11 cellular contexts compared by ENCODE assay signal in genomic region chr2:119864318-119864717, GRCh38.
DNase-seq lines count a peak whose midpoint lies in the region; ATAC-seq, FAIRE-seq and TF ChIP-seq lines count a peak whose summit lies in the region.
"Had no signal": no experiment of that assay in that cellular context is flagged by ENCODE, and none has a peak within 500 bp of the region (broad histone marks: within the 10 kb centered on the region; RNA-seq: fewer than 3 reads in every experiment).

No MANE protein-coding gene starts in this region.

- H3K27me3 ChIP-seq in astrocyte (ENCODE audit: insufficient read depth, low read length) = no peaks in the 10 kb centered on the region
- H3K27me3 ChIP-seq: heart left ventricle, neutrophil had no signal

- H3K27me3 Mint-ChIP-seq in stimulated activated naive CD8-positive, alpha-beta T cell treated with anti-CD3 and anti-CD28 coated beads, Interleukin-15, Interleukin-2, amounts not matched to agents 100 ng/mL and 50 ng/mL, for 24 hours = no peaks in the 10 kb centered on the region
- no peaks in the 10 kb centered on the region for H3K27me3 Mint-ChIP-seq in stimulated activated naive CD8-positive, alpha-beta T cell treated with anti-CD3 and anti-CD28 coated beads, Interleukin-15, amount 100 ng/mL, for 72 hours
- H3K27me3 Mint-ChIP-seq in astrocyte (ENCODE audit: low read depth, unreplicated experiment) = no peaks in the 10 kb centered on the region
- no peaks in the 10 kb centered on the region for H3K27me3 Mint-ChIP-seq in activated CD4-positive, alpha-beta memory T cell treated with anti-CD3 and anti-CD28 coated beads for 36 hours

- peaks cover 18% of the 10 kb centered on the region for H3K36me3 Mint-ChIP-seq in stimulated activated naive CD8-positive, alpha-beta T cell treated with anti-CD3 and anti-CD28 coated beads, Interleukin-15, Interleukin-2, amounts not matched to agents 100 ng/mL and 50 ng/mL, for 24 hours (ENCODE audit: low read depth)
- peaks cover 6% of the 10 kb centered on the region for H3K36me3 Mint-ChIP-seq in astrocyte (ENCODE audit: low read depth, unreplicated experiment)
- H3K36me3 Mint-ChIP-seq in activated CD4-positive, alpha-beta memory T cell treated with anti-CD3 and anti-CD28 coated beads for 36 hours = peaks cover 6% of the 10 kb centered on the region

- intact Hi-C loops in activated CD4-positive, alpha-beta memory T cell treated with anti-CD3 and anti-CD28 coated beads for 36 hours (cut with micrococcal nuclease) = no loop called here

- no peak overlapping the region for H3K27ac ChIP-seq in astrocyte (ENCODE audit: low read depth, low read length)
- H3K27ac ChIP-seq: heart left ventricle, neutrophil had no signal

- no peak for DNase-seq in stimulated activated naive CD8-positive, alpha-beta T cell treated with anti-CD3 and anti-CD28 coated beads, Interleukin-15, amount 100 ng/mL, for 72 hours
- peak; percentile 65 for DNase-seq in KBM-7
- DNase-seq in astrocyte (ENCODE audit: low read depth) = no peak
- no peak for DNase-seq in amniotic stem cell (lab: John Stamatoyannopoulos, UW)
- no peak for DNase-seq in activated CD4-positive, alpha-beta memory T cell treated with anti-CD3 and anti-CD28 coated beads for 36 hours
- DNase-seq in NCI-H526 (lab: John Stamatoyannopoulos, UW) = no peak
- DNase-seq: heart left ventricle, NCI-H1105 had no signal

- no peak for ATAC-seq in stimulated activated naive CD8-positive, alpha-beta T cell treated with anti-CD3 and anti-CD28 coated beads, Interleukin-15, amount 100 ng/mL, for 72 hours
- no peak for ATAC-seq in HG03571 (IDR thresholded peaks at IDR 0.05; ENCODE audit: unreplicated experiment)
- ATAC-seq: heart left ventricle had no signal

- H3K79me2 ChIP-seq in astrocyte (ENCODE audit: insufficient read depth, low read length) = no peaks in the 10 kb centered on the region

- peak overlapping the region; percentile 28 for H3K4me3 Mint-ChIP-seq in stimulated activated naive CD8-positive, alpha-beta T cell treated with anti-CD3 and anti-CD28 coated beads, Interleukin-15, Interleukin-2, amounts not matched to agents 100 ng/mL and 50 ng/mL, for 24 hours
- peak overlapping the region in 1 of 2 donors; percentile 1 for H3K4me3 Mint-ChIP-seq in stimulated activated naive CD8-positive, alpha-beta T cell treated with anti-CD3 and anti-CD28 coated beads, Interleukin-15, amount 100 ng/mL, for 72 hours
- H3K4me3 Mint-ChIP-seq in astrocyte (ENCODE audit: unreplicated experiment) = no peak overlapping the region
- no peak overlapping the region for H3K4me3 Mint-ChIP-seq in activated CD4-positive, alpha-beta memory T cell treated with anti-CD3 and anti-CD28 coated beads for 36 hours

- in situ Hi-C loops in KBM-7 (cut with MboI; ENCODE audit: low pct_unique_long_range_greater_than_20kb, low sequenced_read_pairs) = no loop called here

- peak; percentile 43 for FAIRE-seq in astrocyte (lab: Jason Lieb, UNC)

- TF ChIP-seq CTCF in astrocyte (IDR thresholded peaks at IDR 0.05; ENCODE audit: insufficient read depth, low read depth, low read length) = no peak

- peaks cover 66% of the 10 kb centered on the region for H3K4me1 Mint-ChIP-seq in stimulated activated naive CD8-positive, alpha-beta T cell treated with anti-CD3 and anti-CD28 coated beads, Interleukin-15, Interleukin-2, amounts not matched to agents 100 ng/mL and 50 ng/mL, for 24 hours (ENCODE audit: low read depth)
- H3K4me1 Mint-ChIP-seq in stimulated activated naive CD8-positive, alpha-beta T cell treated with anti-CD3 and anti-CD28 coated beads, Interleukin-15, amount 100 ng/mL, for 72 hours = peaks cover 57% of the 10 kb centered on the region
- H3K4me1 Mint-ChIP-seq in astrocyte (ENCODE audit: low read depth, unreplicated experiment) = peaks cover 16% of the 10 kb centered on the region
- peaks cover 65% of the 10 kb centered on the region for H3K4me1 Mint-ChIP-seq in activated CD4-positive, alpha-beta memory T cell treated with anti-CD3 and anti-CD28 coated beads for 36 hours (ENCODE audit: low read depth)

- H4K20me1 ChIP-seq in astrocyte (ENCODE audit: insufficient read depth, low read length) = peaks cover 3% of the 10 kb centered on the region

- H3K9ac ChIP-seq in astrocyte (ENCODE audit: low read length) = no peak overlapping the region

- CTCF ChIA-PET in activated CD4-positive, alpha-beta memory T cell treated with anti-CD3 and anti-CD28 coated beads for 36 hours (lab: Charles Lee) = no interaction called here

- no peaks in the 10 kb centered on the region for H3K4me1 ChIP-seq in astrocyte (ENCODE audit: insufficient read depth, low read length)

- no peaks in the 10 kb centered on the region for H3K36me3 ChIP-seq in astrocyte (ENCODE audit: insufficient read depth, low read length)
- H3K36me3 ChIP-seq: heart left ventricle, neutrophil had no signal

- H3K4me2 ChIP-seq in astrocyte (ENCODE audit: low read length) = no peak overlapping the region

- H2AFZ ChIP-seq in astrocyte (ENCODE audit: low read depth, low read length) = no peak overlapping the region

- H3K4me3 ChIP-seq in astrocyte (ENCODE audit: insufficient read depth, low read depth, low read length) = no peak overlapping the region
- H3K4me3 ChIP-seq: heart left ventricle had no signal

- no peaks in the 10 kb centered on the region for H3K9me3 Mint-ChIP-seq in stimulated activated naive CD8-positive, alpha-beta T cell treated with anti-CD3 and anti-CD28 coated beads, Interleukin-15, Interleukin-2, amounts not matched to agents 100 ng/mL and 50 ng/mL, for 24 hours
- no peaks in the 10 kb centered on the region for H3K9me3 Mint-ChIP-seq in stimulated activated naive CD8-positive, alpha-beta T cell treated with anti-CD3 and anti-CD28 coated beads, Interleukin-15, amount 100 ng/mL, for 72 hours
- H3K9me3 Mint-ChIP-seq in astrocyte (ENCODE audit: unreplicated experiment) = no peaks in the 10 kb centered on the region
- no peaks in the 10 kb centered on the region for H3K9me3 Mint-ChIP-seq in activated CD4-positive, alpha-beta memory T cell treated with anti-CD3 and anti-CD28 coated beads for 36 hours

- H3K27ac Mint-ChIP-seq in stimulated activated naive CD8-positive, alpha-beta T cell treated with anti-CD3 and anti-CD28 coated beads, Interleukin-15, Interleukin-2, amounts not matched to agents 100 ng/mL and 50 ng/mL, for 24 hours = no peak overlapping the region
- H3K27ac Mint-ChIP-seq in stimulated activated naive CD8-positive, alpha-beta T cell treated with anti-CD3 and anti-CD28 coated beads, Interleukin-15, amount 100 ng/mL, for 72 hours = no peak overlapping the region
- no peak overlapping the region for H3K27ac Mint-ChIP-seq in astrocyte (ENCODE audit: unreplicated experiment)
- H3K27ac Mint-ChIP-seq in activated CD4-positive, alpha-beta memory T cell treated with anti-CD3 and anti-CD28 coated beads for 36 hours = no peak overlapping the region

- H3K9me3 ChIP-seq in astrocyte (ENCODE audit: insufficient read depth, low read depth, low read length) = no peaks in the 10 kb centered on the region
- H3K9me3 ChIP-seq: heart left ventricle, neutrophil had no signal

- POLR2A ChIA-PET in activated CD4-positive, alpha-beta memory T cell treated with anti-CD3 and anti-CD28 coated beads for 36 hours (lab: Charles Lee) = no interaction called here
